In the genomic region with DNA sequence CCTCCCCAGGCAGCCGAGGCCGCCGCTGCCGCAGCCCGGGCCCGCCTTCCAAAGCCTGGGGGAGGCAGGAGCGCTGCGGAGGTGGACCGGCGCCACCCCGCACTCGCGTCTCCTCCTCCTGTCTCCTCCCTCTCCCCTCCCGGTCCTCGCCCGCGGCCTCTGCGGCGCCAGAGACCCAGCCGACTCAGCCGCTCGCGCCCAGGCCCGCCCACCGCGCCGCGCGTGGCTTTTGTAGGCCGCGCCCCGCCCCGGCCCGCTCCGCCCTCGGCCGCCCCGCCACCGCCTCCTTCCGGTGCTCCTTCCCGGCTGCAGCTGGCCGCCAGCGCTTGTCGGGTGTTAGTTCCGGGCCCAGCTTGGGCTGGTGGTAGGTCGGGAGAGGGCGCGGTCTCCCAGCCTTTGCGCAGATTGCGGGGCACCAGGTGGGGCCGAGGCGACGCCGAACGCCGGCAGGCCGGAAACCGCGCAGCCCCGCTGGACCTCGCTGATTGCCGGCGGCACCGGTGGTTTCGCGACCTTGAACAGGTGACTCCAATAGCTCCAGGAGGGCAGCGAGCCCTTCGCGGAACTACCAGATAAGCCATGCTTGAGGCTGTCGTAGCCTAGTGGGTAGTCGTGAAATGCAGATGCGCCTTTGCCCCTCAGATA, we compare ENCODE assay signal across 1 cellular context.
A peak's percentile ranks its signal among the peaks of the same experiment; 100 is the strongest.
TF ChIP-seq lines count a peak whose summit lies in the region.

A gene with protein sequence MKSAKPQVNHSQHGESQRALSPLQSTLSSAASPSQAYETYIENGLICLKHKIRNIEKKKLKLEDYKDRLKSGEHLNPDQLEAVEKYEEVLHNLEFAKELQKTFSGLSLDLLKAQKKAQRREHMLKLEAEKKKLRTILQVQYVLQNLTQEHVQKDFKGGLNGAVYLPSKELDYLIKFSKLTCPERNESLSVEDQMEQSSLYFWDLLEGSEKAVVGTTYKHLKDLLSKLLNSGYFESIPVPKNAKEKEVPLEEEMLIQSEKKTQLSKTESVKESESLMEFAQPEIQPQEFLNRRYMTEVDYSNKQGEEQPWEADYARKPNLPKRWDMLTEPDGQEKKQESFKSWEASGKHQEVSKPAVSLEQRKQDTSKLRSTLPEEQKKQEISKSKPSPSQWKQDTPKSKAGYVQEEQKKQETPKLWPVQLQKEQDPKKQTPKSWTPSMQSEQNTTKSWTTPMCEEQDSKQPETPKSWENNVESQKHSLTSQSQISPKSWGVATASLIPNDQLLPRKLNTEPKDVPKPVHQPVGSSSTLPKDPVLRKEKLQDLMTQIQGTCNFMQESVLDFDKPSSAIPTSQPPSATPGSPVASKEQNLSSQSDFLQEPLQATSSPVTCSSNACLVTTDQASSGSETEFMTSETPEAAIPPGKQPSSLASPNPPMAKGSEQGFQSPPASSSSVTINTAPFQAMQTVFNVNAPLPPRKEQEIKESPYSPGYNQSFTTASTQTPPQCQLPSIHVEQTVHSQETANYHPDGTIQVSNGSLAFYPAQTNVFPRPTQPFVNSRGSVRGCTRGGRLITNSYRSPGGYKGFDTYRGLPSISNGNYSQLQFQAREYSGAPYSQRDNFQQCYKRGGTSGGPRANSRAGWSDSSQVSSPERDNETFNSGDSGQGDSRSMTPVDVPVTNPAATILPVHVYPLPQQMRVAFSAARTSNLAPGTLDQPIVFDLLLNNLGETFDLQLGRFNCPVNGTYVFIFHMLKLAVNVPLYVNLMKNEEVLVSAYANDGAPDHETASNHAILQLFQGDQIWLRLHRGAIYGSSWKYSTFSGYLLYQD (minus strand): TSS at position 202 of the 645 bp plus-strand sequence. CDS start 1,431 bp downstream, outside the sequence.

TF ChIP-seq in HepG2, 621 proteins besides CTCF, POLR2A, EP300 and RAD21 (continued from another document and continues in another):
- TF ChIP-seq, protein P1, sequence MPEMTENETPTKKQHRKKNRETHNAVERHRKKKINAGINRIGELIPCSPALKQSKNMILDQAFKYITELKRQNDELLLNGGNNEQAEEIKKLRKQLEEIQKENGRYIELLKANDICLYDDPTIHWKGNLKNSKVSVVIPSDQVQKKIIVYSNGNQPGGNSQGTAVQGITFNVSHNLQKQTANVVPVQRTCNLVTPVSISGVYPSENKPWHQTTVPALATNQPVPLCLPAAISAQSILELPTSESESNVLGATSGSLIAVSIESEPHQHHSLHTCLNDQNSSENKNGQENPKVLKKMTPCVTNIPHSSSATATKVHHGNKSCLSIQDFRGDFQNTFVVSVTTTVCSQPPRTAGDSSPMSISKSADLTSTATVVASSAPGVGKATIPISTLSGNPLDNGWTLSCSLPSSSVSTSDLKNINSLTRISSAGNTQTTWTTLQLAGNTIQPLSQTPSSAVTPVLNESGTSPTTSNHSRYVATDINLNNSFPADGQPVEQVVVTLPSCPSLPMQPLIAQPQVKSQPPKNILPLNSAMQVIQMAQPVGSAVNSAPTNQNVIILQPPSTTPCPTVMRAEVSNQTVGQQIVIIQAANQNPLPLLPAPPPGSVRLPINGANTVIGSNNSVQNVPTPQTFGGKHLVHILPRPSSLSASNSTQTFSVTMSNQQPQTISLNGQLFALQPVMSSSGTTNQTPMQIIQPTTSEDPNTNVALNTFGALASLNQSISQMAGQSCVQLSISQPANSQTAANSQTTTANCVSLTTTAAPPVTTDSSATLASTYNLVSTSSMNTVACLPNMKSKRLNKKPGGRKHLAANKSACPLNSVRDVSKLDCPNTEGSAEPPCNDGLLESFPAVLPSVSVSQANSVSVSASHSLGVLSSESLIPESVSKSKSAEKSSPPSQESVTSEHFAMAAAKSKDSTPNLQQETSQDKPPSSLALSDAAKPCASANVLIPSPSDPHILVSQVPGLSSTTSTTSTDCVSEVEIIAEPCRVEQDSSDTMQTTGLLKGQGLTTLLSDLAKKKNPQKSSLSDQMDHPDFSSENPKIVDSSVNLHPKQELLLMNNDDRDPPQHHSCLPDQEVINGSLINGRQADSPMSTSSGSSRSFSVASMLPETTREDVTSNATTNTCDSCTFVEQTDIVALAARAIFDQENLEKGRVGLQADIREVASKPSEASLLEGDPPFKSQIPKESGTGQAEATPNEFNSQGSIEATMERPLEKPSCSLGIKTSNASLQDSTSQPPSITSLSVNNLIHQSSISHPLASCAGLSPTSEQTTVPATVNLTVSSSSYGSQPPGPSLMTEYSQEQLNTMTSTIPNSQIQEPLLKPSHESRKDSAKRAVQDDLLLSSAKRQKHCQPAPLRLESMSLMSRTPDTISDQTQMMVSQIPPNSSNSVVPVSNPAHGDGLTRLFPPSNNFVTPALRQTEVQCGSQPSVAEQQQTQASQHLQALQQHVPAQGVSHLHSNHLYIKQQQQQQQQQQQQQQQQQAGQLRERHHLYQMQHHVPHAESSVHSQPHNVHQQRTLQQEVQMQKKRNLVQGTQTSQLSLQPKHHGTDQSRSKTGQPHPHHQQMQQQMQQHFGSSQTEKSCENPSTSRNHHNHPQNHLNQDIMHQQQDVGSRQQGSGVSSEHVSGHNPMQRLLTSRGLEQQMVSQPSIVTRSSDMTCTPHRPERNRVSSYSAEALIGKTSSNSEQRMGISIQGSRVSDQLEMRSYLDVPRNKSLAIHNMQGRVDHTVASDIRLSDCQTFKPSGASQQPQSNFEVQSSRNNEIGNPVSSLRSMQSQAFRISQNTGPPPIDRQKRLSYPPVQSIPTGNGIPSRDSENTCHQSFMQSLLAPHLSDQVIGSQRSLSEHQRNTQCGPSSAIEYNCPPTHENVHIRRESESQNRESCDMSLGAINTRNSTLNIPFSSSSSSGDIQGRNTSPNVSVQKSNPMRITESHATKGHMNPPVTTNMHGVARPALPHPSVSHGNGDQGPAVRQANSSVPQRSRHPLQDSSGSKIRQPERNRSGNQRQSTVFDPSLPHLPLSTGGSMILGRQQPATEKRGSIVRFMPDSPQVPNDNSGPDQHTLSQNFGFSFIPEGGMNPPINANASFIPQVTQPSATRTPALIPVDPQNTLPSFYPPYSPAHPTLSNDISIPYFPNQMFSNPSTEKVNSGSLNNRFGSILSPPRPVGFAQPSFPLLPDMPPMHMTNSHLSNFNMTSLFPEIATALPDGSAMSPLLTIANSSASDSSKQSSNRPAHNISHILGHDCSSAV (CRISPR knock-in tag; IDR thresholded peaks at IDR 0.05; ENCODE audit: borderline replicate concordance), result no peak
- TF ChIP-seq KDM5A (IDR thresholded peaks at IDR 0.05; ENCODE audit: borderline replicate concordance, low read length), result no peak
- TF ChIP-seq, protein P2, sequence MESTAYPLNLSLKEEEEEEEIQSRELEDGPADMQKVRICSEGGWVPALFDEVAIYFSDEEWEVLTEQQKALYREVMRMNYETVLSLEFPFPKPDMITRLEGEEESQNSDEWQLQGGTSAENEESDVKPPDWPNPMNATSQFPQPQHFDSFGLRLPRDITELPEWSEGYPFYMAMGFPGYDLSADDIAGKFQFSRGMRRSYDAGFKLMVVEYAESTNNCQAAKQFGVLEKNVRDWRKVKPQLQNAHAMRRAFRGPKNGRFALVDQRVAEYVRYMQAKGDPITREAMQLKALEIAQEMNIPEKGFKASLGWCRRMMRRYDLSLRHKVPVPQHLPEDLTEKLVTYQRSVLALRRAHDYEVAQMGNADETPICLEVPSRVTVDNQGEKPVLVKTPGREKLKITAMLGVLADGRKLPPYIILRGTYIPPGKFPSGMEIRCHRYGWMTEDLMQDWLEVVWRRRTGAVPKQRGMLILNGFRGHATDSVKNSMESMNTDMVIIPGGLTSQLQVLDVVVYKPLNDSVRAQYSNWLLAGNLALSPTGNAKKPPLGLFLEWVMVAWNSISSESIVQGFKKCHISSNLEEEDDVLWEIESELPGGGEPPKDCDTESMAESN (CRISPR knock-in tag; conservative IDR thresholded peaks at IDR 0.05), result peak; percentile 82
- no peak for TF ChIP-seq CHCHD3 (CRISPR knock-in tag; IDR thresholded peaks at IDR 0.05)
- peak; percentile 85 for TF ChIP-seq THAP11 (CRISPR knock-in tag; IDR thresholded peaks at IDR 0.05)
- TF ChIP-seq ARID5B (CRISPR knock-in tag; IDR thresholded peaks at IDR 0.05), result peak; percentile 89; the same call in 1 of the 2 replicates
- 0 out of 2 replicates have a peak, but pooled peaks have one; percentile 3 for TF ChIP-seq FOXO1 (CRISPR knock-in tag; IDR thresholded peaks at IDR 0.05)
- TF ChIP-seq SRF (IDR thresholded peaks at IDR 0.05; ENCODE audit: low read depth, low read length), result no peak
- TF ChIP-seq ZNF276 (CRISPR knock-in tag; IDR thresholded peaks at IDR 0.05; ENCODE audit: low read depth), result no peak
- no peak for TF ChIP-seq TBL1XR1 (IDR thresholded peaks at IDR 0.05; ENCODE audit: borderline replicate concordance, low read length, partially characterized antibody)
- TF ChIP-seq AGO2 (optimal IDR thresholded peaks at IDR 0.05; ENCODE audit: low read depth, low read length), result no peak
- TF ChIP-seq NR2F1 (CRISPR knock-in tag; IDR thresholded peaks at IDR 0.05), result no peak
- TF ChIP-seq PHB2 (IDR thresholded peaks at IDR 0.05; ENCODE audit: partially characterized antibody), result no peak
- no peak; the same call in 1 of the 2 replicates for TF ChIP-seq FOXJ3 (CRISPR knock-in tag; IDR thresholded peaks at IDR 0.05; ENCODE audit: borderline replicate concordance)
- TF ChIP-seq, protein P3, sequence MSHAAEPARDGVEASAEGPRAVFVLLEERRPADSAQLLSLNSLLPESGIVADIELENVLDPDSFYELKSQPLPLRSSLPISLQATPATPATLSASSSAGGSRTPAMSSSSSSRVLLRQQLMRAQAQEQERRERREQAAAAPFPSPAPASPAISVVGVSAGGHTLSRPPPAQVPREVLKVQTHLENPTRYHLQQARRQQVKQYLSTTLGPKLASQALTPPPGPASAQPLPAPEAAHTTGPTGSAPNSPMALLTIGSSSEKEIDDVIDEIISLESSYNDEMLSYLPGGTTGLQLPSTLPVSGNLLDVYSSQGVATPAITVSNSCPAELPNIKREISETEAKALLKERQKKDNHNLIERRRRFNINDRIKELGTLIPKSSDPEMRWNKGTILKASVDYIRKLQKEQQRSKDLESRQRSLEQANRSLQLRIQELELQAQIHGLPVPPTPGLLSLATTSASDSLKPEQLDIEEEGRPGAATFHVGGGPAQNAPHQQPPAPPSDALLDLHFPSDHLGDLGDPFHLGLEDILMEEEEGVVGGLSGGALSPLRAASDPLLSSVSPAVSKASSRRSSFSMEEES (CRISPR knock-in tag; IDR thresholded peaks at IDR 0.05), result no peak
- peak; percentile 75; the same call in 1 of the 2 replicates for TF ChIP-seq ZNF710 (CRISPR knock-in tag; IDR thresholded peaks at IDR 0.05; ENCODE audit: borderline replicate concordance)
- TF ChIP-seq ZNF75D (CRISPR knock-in tag; IDR thresholded peaks at IDR 0.05; ENCODE audit: borderline replicate concordance), result no peak
- TF ChIP-seq AHR (CRISPR knock-in tag; IDR thresholded peaks at IDR 0.05), result no peak; the same call in 1 of the 2 replicates
- TF ChIP-seq ZNF335 (CRISPR knock-in tag; IDR thresholded peaks at IDR 0.05), result no peak; the same call in 1 of the 2 replicates
- TF ChIP-seq NPAS2 (CRISPR knock-in tag; IDR thresholded peaks at IDR 0.05; ENCODE audit: borderline replicate concordance), result no peak
- TF ChIP-seq, protein P4, sequence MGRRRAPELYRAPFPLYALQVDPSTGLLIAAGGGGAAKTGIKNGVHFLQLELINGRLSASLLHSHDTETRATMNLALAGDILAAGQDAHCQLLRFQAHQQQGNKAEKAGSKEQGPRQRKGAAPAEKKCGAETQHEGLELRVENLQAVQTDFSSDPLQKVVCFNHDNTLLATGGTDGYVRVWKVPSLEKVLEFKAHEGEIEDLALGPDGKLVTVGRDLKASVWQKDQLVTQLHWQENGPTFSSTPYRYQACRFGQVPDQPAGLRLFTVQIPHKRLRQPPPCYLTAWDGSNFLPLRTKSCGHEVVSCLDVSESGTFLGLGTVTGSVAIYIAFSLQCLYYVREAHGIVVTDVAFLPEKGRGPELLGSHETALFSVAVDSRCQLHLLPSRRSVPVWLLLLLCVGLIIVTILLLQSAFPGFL (CRISPR knock-in tag; IDR thresholded peaks at IDR 0.05), result no peak
- TF ChIP-seq DNMT3B (CRISPR knock-in tag; conservative IDR thresholded peaks at IDR 0.05), result no peak
- TF ChIP-seq ZNF430 (CRISPR knock-in tag; IDR thresholded peaks at IDR 0.05), result peak; percentile 73
